ENCODE assay signal across 1 cellular context in the genomic region with DNA sequence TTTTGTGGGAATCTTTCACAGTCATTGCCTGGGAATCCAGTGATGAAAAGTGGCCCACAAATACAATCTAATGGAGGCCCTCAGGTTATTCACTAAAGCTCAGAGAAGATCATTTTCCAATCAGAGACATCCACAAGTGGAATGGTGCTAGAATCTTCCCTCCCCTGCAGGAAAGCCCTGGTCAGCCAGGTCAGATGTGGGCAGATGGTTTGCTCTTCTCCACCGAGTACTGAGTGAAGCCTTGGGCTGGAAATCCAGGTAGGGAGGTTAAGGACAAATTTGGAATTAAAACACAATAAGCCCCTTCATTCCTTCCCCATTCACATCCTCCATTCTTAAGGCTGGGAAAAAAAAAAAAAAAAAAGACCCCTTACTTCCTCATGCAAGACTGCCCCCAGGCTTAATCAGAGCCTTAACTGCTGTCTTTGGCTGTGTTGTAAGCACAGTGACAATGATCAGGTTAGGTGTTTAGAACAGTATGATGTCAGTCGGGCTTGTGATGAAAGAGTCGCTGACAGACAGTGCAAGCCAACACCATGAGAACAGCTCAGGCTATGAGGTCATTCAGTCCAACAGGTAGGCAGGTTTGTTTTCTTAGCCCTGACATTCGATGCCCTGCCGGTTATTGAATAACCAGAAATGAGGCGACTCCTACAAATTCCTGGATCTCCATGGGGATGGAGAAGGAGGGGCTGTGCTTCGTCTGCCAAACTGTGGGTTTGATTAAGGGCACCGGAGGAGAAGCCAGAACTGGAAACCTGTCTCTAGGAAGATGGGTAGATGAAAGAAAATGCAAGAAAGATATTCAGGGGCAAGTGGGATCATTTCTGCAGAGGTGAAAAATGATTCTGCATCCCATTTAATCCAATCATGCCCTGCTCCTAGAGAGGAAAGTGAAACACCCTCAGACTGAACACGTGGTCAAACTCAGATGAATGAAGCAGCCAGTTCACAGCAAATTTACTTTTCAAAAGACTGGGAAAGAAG.
TF ChIP-seq lines count a peak whose summit lies in the region.

No MANE protein-coding gene starts in this region.

TF ChIP-seq in HepG2, 621 proteins besides CTCF, POLR2A, EP300 and RAD21 (continued from another document and continues in another):
- TF ChIP-seq, protein P1, sequence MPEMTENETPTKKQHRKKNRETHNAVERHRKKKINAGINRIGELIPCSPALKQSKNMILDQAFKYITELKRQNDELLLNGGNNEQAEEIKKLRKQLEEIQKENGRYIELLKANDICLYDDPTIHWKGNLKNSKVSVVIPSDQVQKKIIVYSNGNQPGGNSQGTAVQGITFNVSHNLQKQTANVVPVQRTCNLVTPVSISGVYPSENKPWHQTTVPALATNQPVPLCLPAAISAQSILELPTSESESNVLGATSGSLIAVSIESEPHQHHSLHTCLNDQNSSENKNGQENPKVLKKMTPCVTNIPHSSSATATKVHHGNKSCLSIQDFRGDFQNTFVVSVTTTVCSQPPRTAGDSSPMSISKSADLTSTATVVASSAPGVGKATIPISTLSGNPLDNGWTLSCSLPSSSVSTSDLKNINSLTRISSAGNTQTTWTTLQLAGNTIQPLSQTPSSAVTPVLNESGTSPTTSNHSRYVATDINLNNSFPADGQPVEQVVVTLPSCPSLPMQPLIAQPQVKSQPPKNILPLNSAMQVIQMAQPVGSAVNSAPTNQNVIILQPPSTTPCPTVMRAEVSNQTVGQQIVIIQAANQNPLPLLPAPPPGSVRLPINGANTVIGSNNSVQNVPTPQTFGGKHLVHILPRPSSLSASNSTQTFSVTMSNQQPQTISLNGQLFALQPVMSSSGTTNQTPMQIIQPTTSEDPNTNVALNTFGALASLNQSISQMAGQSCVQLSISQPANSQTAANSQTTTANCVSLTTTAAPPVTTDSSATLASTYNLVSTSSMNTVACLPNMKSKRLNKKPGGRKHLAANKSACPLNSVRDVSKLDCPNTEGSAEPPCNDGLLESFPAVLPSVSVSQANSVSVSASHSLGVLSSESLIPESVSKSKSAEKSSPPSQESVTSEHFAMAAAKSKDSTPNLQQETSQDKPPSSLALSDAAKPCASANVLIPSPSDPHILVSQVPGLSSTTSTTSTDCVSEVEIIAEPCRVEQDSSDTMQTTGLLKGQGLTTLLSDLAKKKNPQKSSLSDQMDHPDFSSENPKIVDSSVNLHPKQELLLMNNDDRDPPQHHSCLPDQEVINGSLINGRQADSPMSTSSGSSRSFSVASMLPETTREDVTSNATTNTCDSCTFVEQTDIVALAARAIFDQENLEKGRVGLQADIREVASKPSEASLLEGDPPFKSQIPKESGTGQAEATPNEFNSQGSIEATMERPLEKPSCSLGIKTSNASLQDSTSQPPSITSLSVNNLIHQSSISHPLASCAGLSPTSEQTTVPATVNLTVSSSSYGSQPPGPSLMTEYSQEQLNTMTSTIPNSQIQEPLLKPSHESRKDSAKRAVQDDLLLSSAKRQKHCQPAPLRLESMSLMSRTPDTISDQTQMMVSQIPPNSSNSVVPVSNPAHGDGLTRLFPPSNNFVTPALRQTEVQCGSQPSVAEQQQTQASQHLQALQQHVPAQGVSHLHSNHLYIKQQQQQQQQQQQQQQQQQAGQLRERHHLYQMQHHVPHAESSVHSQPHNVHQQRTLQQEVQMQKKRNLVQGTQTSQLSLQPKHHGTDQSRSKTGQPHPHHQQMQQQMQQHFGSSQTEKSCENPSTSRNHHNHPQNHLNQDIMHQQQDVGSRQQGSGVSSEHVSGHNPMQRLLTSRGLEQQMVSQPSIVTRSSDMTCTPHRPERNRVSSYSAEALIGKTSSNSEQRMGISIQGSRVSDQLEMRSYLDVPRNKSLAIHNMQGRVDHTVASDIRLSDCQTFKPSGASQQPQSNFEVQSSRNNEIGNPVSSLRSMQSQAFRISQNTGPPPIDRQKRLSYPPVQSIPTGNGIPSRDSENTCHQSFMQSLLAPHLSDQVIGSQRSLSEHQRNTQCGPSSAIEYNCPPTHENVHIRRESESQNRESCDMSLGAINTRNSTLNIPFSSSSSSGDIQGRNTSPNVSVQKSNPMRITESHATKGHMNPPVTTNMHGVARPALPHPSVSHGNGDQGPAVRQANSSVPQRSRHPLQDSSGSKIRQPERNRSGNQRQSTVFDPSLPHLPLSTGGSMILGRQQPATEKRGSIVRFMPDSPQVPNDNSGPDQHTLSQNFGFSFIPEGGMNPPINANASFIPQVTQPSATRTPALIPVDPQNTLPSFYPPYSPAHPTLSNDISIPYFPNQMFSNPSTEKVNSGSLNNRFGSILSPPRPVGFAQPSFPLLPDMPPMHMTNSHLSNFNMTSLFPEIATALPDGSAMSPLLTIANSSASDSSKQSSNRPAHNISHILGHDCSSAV (CRISPR knock-in tag; IDR thresholded peaks at IDR 0.05; ENCODE audit: borderline replicate concordance), result no peak
- TF ChIP-seq, protein P2, sequence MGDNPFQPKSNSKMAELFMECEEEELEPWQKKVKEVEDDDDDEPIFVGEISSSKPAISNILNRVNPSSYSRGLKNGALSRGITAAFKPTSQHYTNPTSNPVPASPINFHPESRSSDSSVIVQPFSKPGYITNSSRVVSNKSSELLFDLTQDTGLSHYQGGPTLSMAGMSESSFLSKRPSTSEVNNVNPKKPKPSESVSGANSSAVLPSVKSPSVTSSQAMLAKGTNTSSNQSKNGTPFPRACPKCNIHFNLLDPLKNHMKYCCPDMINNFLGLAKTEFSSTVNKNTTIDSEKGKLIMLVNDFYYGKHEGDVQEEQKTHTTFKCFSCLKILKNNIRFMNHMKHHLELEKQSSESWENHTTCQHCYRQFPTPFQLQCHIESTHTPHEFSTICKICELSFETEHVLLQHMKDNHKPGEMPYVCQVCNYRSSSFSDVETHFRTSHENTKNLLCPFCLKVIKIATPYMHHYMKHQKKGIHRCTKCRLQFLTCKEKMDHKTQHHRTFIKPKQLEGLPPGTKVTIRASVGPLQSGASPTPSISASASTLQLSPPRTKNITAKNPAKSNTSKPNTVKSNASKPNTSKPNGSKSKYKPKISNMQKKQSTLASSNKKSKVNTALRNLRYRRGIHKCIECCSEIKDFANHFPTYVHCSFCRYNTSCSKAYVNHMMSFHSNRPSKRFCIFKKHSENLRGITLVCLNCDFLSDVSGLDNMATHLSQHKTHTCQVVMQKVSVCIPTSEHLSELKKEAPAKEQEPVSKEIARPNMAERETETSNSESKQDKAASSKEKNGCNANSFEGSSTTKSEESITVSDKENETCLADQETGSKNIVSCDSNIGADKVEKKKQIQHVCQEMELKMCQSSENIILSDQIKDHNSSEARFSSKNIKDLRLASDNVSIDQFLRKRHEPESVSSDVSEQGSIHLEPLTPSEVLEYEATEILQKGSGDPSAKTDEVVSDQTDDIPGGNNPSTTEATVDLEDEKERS (CRISPR knock-in tag; IDR thresholded peaks at IDR 0.05), result 0 out of 2 replicates have a peak, but pooled peaks have one; percentile 36
- TF ChIP-seq, protein P3, sequence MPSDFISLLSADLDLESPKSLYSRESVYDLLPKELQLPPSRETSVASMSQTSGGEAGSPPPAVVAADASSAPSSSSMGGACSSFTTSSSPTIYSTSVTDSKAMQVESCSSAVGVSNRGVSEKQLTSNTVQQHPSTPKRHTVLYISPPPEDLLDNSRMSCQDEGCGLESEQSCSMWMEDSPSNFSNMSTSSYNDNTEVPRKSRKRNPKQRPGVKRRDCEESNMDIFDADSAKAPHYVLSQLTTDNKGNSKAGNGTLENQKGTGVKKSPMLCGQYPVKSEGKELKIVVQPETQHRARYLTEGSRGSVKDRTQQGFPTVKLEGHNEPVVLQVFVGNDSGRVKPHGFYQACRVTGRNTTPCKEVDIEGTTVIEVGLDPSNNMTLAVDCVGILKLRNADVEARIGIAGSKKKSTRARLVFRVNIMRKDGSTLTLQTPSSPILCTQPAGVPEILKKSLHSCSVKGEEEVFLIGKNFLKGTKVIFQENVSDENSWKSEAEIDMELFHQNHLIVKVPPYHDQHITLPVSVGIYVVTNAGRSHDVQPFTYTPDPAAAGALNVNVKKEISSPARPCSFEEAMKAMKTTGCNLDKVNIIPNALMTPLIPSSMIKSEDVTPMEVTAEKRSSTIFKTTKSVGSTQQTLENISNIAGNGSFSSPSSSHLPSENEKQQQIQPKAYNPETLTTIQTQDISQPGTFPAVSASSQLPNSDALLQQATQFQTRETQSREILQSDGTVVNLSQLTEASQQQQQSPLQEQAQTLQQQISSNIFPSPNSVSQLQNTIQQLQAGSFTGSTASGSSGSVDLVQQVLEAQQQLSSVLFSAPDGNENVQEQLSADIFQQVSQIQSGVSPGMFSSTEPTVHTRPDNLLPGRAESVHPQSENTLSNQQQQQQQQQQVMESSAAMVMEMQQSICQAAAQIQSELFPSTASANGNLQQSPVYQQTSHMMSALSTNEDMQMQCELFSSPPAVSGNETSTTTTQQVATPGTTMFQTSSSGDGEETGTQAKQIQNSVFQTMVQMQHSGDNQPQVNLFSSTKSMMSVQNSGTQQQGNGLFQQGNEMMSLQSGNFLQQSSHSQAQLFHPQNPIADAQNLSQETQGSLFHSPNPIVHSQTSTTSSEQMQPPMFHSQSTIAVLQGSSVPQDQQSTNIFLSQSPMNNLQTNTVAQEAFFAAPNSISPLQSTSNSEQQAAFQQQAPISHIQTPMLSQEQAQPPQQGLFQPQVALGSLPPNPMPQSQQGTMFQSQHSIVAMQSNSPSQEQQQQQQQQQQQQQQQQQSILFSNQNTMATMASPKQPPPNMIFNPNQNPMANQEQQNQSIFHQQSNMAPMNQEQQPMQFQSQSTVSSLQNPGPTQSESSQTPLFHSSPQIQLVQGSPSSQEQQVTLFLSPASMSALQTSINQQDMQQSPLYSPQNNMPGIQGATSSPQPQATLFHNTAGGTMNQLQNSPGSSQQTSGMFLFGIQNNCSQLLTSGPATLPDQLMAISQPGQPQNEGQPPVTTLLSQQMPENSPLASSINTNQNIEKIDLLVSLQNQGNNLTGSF (CRISPR knock-in tag; IDR thresholded peaks at IDR 0.05), result no peak
- TF ChIP-seq KDM2A (CRISPR knock-in tag; IDR thresholded peaks at IDR 0.05; ENCODE audit: borderline replicate concordance, low read depth), result peak; percentile 67; the same call in 1 of the 2 replicates
- TF ChIP-seq BCL6 (CRISPR knock-in tag; IDR thresholded peaks at IDR 0.05), result peak; percentile 94
- peak; percentile 40; the same call in 1 of the 2 replicates for TF ChIP-seq CBX5 (CRISPR knock-in tag; IDR thresholded peaks at IDR 0.05; ENCODE audit: borderline replicate concordance)
- peak; percentile 70; the same call in 1 of the 2 replicates for TF ChIP-seq SOX5 (CRISPR knock-in tag; IDR thresholded peaks at IDR 0.05; ENCODE audit: borderline replicate concordance)
- TF ChIP-seq NCOA5 (CRISPR knock-in tag; IDR thresholded peaks at IDR 0.05), result no peak
- no peak for TF ChIP-seq KAT7 (CRISPR knock-in tag; IDR thresholded peaks at IDR 0.05; ENCODE audit: borderline replicate concordance)
- TF ChIP-seq ZNF335 (CRISPR knock-in tag; IDR thresholded peaks at IDR 0.05), result peak; percentile 54; the same call in 1 of the 2 replicates
- 0 out of 2 replicates have a peak, but pooled peaks have one; percentile 77 for TF ChIP-seq ZMAT3 (CRISPR knock-in tag; conservative IDR thresholded peaks at IDR 0.05)
- TF ChIP-seq, protein P4, sequence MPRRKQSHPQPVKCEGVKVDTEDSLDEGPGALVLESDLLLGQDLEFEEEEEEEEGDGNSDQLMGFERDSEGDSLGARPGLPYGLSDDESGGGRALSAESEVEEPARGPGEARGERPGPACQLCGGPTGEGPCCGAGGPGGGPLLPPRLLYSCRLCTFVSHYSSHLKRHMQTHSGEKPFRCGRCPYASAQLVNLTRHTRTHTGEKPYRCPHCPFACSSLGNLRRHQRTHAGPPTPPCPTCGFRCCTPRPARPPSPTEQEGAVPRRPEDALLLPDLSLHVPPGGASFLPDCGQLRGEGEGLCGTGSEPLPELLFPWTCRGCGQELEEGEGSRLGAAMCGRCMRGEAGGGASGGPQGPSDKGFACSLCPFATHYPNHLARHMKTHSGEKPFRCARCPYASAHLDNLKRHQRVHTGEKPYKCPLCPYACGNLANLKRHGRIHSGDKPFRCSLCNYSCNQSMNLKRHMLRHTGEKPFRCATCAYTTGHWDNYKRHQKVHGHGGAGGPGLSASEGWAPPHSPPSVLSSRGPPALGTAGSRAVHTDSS (CRISPR knock-in tag; conservative IDR thresholded peaks at IDR 0.05), result no peak
- TF ChIP-seq, protein P5, sequence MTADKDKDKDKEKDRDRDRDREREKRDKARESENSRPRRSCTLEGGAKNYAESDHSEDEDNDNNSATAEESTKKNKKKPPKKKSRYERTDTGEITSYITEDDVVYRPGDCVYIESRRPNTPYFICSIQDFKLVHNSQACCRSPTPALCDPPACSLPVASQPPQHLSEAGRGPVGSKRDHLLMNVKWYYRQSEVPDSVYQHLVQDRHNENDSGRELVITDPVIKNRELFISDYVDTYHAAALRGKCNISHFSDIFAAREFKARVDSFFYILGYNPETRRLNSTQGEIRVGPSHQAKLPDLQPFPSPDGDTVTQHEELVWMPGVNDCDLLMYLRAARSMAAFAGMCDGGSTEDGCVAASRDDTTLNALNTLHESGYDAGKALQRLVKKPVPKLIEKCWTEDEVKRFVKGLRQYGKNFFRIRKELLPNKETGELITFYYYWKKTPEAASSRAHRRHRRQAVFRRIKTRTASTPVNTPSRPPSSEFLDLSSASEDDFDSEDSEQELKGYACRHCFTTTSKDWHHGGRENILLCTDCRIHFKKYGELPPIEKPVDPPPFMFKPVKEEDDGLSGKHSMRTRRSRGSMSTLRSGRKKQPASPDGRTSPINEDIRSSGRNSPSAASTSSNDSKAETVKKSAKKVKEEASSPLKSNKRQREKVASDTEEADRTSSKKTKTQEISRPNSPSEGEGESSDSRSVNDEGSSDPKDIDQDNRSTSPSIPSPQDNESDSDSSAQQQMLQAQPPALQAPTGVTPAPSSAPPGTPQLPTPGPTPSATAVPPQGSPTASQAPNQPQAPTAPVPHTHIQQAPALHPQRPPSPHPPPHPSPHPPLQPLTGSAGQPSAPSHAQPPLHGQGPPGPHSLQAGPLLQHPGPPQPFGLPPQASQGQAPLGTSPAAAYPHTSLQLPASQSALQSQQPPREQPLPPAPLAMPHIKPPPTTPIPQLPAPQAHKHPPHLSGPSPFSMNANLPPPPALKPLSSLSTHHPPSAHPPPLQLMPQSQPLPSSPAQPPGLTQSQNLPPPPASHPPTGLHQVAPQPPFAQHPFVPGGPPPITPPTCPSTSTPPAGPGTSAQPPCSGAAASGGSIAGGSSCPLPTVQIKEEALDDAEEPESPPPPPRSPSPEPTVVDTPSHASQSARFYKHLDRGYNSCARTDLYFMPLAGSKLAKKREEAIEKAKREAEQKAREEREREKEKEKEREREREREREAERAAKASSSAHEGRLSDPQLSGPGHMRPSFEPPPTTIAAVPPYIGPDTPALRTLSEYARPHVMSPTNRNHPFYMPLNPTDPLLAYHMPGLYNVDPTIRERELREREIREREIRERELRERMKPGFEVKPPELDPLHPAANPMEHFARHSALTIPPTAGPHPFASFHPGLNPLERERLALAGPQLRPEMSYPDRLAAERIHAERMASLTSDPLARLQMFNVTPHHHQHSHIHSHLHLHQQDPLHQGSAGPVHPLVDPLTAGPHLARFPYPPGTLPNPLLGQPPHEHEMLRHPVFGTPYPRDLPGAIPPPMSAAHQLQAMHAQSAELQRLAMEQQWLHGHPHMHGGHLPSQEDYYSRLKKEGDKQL (CRISPR knock-in tag; IDR thresholded peaks at IDR 0.05; ENCODE audit: low read depth), result 0 out of 2 replicates have a peak, but pooled peaks have one; percentile 44
- TF ChIP-seq ZNF614 (CRISPR knock-in tag; IDR thresholded peaks at IDR 0.05; ENCODE audit: borderline replicate concordance), result peak; percentile 72; the same call in 1 of the 2 replicates
- TF ChIP-seq ZMYM3 (CRISPR knock-in tag; IDR thresholded peaks at IDR 0.05), result 0 out of 2 replicates have a peak, but pooled peaks have one; percentile 24
- TF ChIP-seq NFIC (IDR thresholded peaks at IDR 0.05; ENCODE audit: low read length), result peak; percentile 71
